Comparison of ENCODE assay signal across 8 cellular contexts in the genomic region with DNA sequence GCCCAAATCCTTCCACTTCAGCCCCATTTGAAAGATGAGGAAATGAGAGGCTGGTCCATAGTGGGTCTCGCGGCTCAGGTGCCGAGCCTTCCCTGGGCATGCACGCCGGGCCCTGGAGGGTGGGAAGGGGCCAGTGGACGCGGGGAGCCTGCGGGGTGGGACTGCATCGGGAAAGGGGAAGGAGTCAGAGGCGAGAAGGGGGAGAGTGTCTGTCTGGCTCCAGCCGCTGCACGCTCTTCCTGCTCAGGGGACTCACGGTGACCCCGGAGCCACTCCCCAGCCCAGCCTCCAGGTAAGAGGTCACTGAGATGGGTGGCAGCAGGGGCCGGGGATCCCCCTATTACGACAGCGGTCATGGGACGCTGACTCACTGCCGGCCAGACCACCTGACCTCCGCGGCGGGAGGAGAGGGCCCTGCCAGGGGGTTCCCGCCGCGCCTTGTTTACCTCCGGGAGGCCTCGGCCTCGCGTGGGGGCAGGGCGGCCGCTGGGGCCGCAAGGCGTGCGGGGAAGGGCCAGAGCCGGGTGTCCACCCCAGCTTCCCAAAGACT. TPM values are rescaled to one million over a fixed set of nuclear protein-coding genes. Genes with fewer than 3 reads are reported as not detected.
DNase-seq lines count a peak whose midpoint lies in the region; ATAC-seq and TF ChIP-seq lines count a peak whose summit lies in the region.

No MANE protein-coding gene starts in this region.

- H3K4me3 Mint-ChIP-seq in chondrocyte (ENCODE audit: unreplicated experiment): peak overlapping the region; percentile 69

- H3K27ac ChIP-seq in layer of hippocampus (ENCODE audit: low read depth, low read length): peak overlapping the region; percentile 100

- DNase-seq in NCI-H1417 (lab: John Stamatoyannopoulos, UW) (peak; percentile 45 to 84 (median 75)), NCI-H1417 treated with DMSO at 0.1 percent for 48 hours (lab: John Stamatoyannopoulos, UW) (no peak), NCI-H1105 (lab: John Stamatoyannopoulos, UW) (peak; percentile 49), chondrocyte (ENCODE audit: low spot score) (peak; percentile 97)
- DNase-seq in activated CD4-positive, alpha-beta T cell treated with anti-CD3 and anti-CD28 coated beads for 1 hour: peak; percentile 75
- DNase-seq in stimulated activated CD4-positive, alpha-beta T cell treated with anti-CD3 and anti-CD28 coated beads, Interleukin-1b, Interleukin-23, amount 100 ng/mL, for 24 hours (ENCODE audit: low read depth in 4 of 4, low spot score in 1 of 4): peak; percentile 34 to 67 (median 56)

- no peaks in the 10 kb centered on the region for H3K27me3 Mint-ChIP-seq in chondrocyte (ENCODE audit: low read depth)

- H3K27me3 ChIP-seq in layer of hippocampus (ENCODE audit: control insufficient read depth, insufficient read depth, low read length): no peaks in the 10 kb centered on the region

- peak; percentile 62 for ATAC-seq in HG02642 (IDR thresholded peaks at IDR 0.05; ENCODE audit: poor library complexity, unreplicated experiment)

- peak overlapping the region; percentile 98 for H3K27ac Mint-ChIP-seq in chondrocyte (ENCODE audit: unreplicated experiment)

- peaks cover 8% of the 10 kb centered on the region for H3K36me3 Mint-ChIP-seq in chondrocyte (ENCODE audit: low read depth)

- TF ChIP-seq CTCF in chondrocyte (IDR thresholded peaks at IDR 0.05): no peak

- no peaks in the 10 kb centered on the region for H3K9me3 Mint-ChIP-seq in chondrocyte (ENCODE audit: low read depth)

- H3K4me1 Mint-ChIP-seq in chondrocyte (ENCODE audit: low read depth): peaks cover 48% of the 10 kb centered on the region

RNA-seq across cellular contexts. Expression of a gene that starts 1.9 kb away (rescaled TPM):
- total RNA-seq in chondrocyte: 219 to 297 TPM (median 296 TPM) in 3 replicates

RNA-seq across cellular contexts. Expression of a gene that starts 12.2 kb away (rescaled TPM):
- total RNA-seq in chondrocyte: 135 to 144 TPM (median 142 TPM) in 3 replicates

RNA-seq across cellular contexts. Expression of a gene that starts 25.0 kb away (rescaled TPM):
- total RNA-seq in chondrocyte: 1.2 to 1.7 TPM (median 1.3 TPM) in 3 replicates

RNA-seq across cellular contexts. Expression of a gene that starts 39.8 kb away (rescaled TPM):
- total RNA-seq in chondrocyte: 13.4 to 20.0 TPM (median 16.4 TPM) in 3 replicates
